ENCODE assay signal across 23 cellular contexts in genomic region chrX:153471663-153472280, GRCh38. TPM values are rescaled to one million over a fixed set of nuclear protein-coding genes. Genes with fewer than 3 reads are reported as not detected.
DNase-seq lines count a peak whose midpoint lies in the region; ATAC-seq, FAIRE-seq and TF ChIP-seq lines count a peak whose summit lies in the region.
"Had no signal": no experiment of that assay in that cellular context is flagged by ENCODE, and none has a peak within 500 bp of the region (broad histone marks: within the 10 kb centered on the region; RNA-seq: fewer than 3 reads in every experiment).

No MANE protein-coding gene starts in this region.

- no peaks in the 10 kb centered on the region for H3K27me3 Mint-ChIP-seq in CD4-positive, alpha-beta memory T cell
- no peaks in the 10 kb centered on the region for H3K27me3 Mint-ChIP-seq in osteocyte (ENCODE audit: unreplicated experiment)
- H3K27me3 Mint-ChIP-seq: naive thymus-derived CD8-positive, alpha-beta T cell had no signal

- BruUV-seq in K562 (replicated peaks; lab: Mats Ljungman, UMichigan), result no TSS peak
- no TSS peak for BruUV-seq in PC-9 (replicated peaks; lab: Mats Ljungman, UMichigan)

- H2AFZ ChIP-seq in K562 (ENCODE audit: low read depth, low read length) (0 out of 2 replicates have a peak overlapping the region, but pooled peaks have one; percentile 72), PC-9 (no peak overlapping the region)
- H2AFZ ChIP-seq: GM23338 had no signal

- H3K79me2 ChIP-seq in K562 (ENCODE audit: control insufficient read depth, insufficient read depth, low read length) (peaks cover 29% of the 10 kb centered on the region), PC-9 (ENCODE audit: low read depth) (0 out of 2 replicates have a peak, but pooled peaks cover 4% of the 10 kb centered on the region)

- H3K4me3 ChIP-seq in CD4-positive, alpha-beta memory T cell (ENCODE audit: low read length in 2 of 2), result no peak overlapping the region
- H3K4me3 ChIP-seq in HEK293 (ENCODE audit: low read depth, low read length), result no peak overlapping the region
- no peak overlapping the region for H3K4me3 ChIP-seq in K562
- H3K4me3 ChIP-seq in PC-9, result no peak overlapping the region
- H3K4me3 ChIP-seq: GM23338, suprapubic skin had no signal

- no peaks in the 10 kb centered on the region for H3K36me3 ChIP-seq in CD4-positive, alpha-beta memory T cell (ENCODE audit: insufficient read depth, low read length)
- H3K36me3 ChIP-seq in HEK293 (ENCODE audit: control insufficient read depth in 2 of 2, insufficient read depth in 1 of 2, low read length in 2 of 2), result peaks cover 0 to 18% of the 10 kb centered on the region in 2 experiments; a peak in 1 of 3 replicates
- H3K36me3 ChIP-seq in K562 (ENCODE audit: control insufficient read depth, insufficient read depth, low read length), result peaks cover 23% of the 10 kb centered on the region; the same call in 2 of the 3 replicates
- no peaks in the 10 kb centered on the region for H3K36me3 ChIP-seq in PC-9 (ENCODE audit: low read depth)
- H3K36me3 ChIP-seq: brain microvascular endothelial cell, suprapubic skin had no signal

- H3K4me1 ChIP-seq in CD4-positive, alpha-beta memory T cell (ENCODE audit: insufficient read depth, low read length), result peaks cover 31% of the 10 kb centered on the region
- H3K4me1 ChIP-seq in HEK293 (ENCODE audit: control insufficient read depth, insufficient read depth, low read length), result no peaks in the 10 kb centered on the region
- H3K4me1 ChIP-seq in K562 (replicated peaks in 1 of 2; ENCODE audit: control insufficient read depth in 2 of 2, insufficient read depth in 2 of 2, low read length in 2 of 2), result peaks cover 4 to 58% of the 10 kb centered on the region in 2 experiments; a peak in 4 of 5 replicates
- no peaks in the 10 kb centered on the region for H3K4me1 ChIP-seq in PC-9 (replicated peaks; ENCODE audit: insufficient read depth)

- no peaks in the 10 kb centered on the region for H3K9me1 ChIP-seq in K562 (ENCODE audit: control insufficient read depth, insufficient read depth, low read length)

- peak overlapping the region in 1 of 2 experiments; percentile 45; a peak in 1 of 4 replicates for H3K9ac ChIP-seq in K562 (ENCODE audit: insufficient read depth in 1 of 2, low read depth in 2 of 2, low read length in 2 of 2)

- CTCF ChIA-PET in CD4-positive, alpha-beta memory T cell (lab: Charles Lee; ENCODE audit: partially characterized antibody), result interaction anchor here (1.0 to 7.2 kb wide), 6 partner anchors 11 to 530 kb away, joined by 3 to 63 read pairs (median 6); no protein-coding TSS in a partner anchor
- CTCF ChIA-PET in HEK293 (lab: Yijun Ruan, JAX) (interaction anchor here (0.6 to 8.6 kb wide), 13 partner anchors 9 to 513 kb away, joined by 3 to 89 read pairs (median 6); partner anchors contain the start of gene BGN), K562 (lab: Yijun Ruan, JAX; ENCODE audit: low intra/inter-chr PET ratio) (interaction anchor here (0.9 to 1.7 kb wide), 2 partner anchors 35 to 513 kb away, joined by 6 to 9 read pairs; no protein-coding TSS in a partner anchor), PC-9 (lab: Charles Lee) (interaction anchor here (0.6 kb wide), 3 partner anchors 78 to 466 kb away, joined by 4 to 16 read pairs (median 4); no protein-coding TSS in a partner anchor)

- no peaks in the 10 kb centered on the region for H3K9me3 Mint-ChIP-seq in CD4-positive, alpha-beta memory T cell
- no peaks in the 10 kb centered on the region for H3K9me3 Mint-ChIP-seq in osteocyte (ENCODE audit: unreplicated experiment)
- H3K9me3 Mint-ChIP-seq: activated naive CD4-positive, alpha-beta T cell treated with anti-CD3 and anti-CD28 coated beads, Interleukin-2, amount 10 ng/mL, durations not matched to agents 7 days and 5 days; activated T-cell treated with anti-CD3 and anti-CD28 coated beads, Interleukin-2, amount 50 U/mL, for 4 hours; GM23338; T-helper 1 cell treated with Interleukin-12 subunit alpha and Interleukin-12 subunit beta and Interleukin-4 antibody, amounts not matched to agents 30 μg/mL and 1 μg/mL, for 36 hours had no signal

- peaks cover 6 to 24% (median 15%) of the 10 kb centered on the region in 4 donors for H3K4me1 Mint-ChIP-seq in CD4-positive, alpha-beta memory T cell
- peaks cover 46% of the 10 kb centered on the region for H3K4me1 Mint-ChIP-seq in osteocyte (ENCODE audit: unreplicated experiment)

- no peaks in the 10 kb centered on the region for H3K27me3 ChIP-seq in CD4-positive, alpha-beta memory T cell (ENCODE audit: insufficient read depth, low read length)
- no peaks in the 10 kb centered on the region for H3K27me3 ChIP-seq in K562 (ENCODE audit: control insufficient read depth in 2 of 2, insufficient read depth in 2 of 2, low read length in 2 of 2)
- H3K27me3 ChIP-seq in PC-9 (ENCODE audit: insufficient read depth, low read depth), result peaks cover 7% of the 10 kb centered on the region; the same call in 1 of the 2 replicates
- H3K27me3 ChIP-seq: brain microvascular endothelial cell, suprapubic skin had no signal

- peak overlapping the region in 5 of 7 donors; percentile 6 to 82 (median 54) for H3K27ac Mint-ChIP-seq in CD4-positive, alpha-beta memory T cell
- H3K27ac Mint-ChIP-seq in osteocyte (ENCODE audit: unreplicated experiment), result peak overlapping the region; percentile 82
- H3K27ac Mint-ChIP-seq: GM23338 had no signal

- no peak for TF ChIP-seq POLR2A in K562 (conservative IDR thresholded peaks at IDR 0.05)

- H3K4me3 Mint-ChIP-seq in CD4-positive, alpha-beta memory T cell, result peak overlapping the region in 4 of 8 donors; percentile 23 to 67 (median 52)
- H3K4me3 Mint-ChIP-seq in osteocyte (ENCODE audit: unreplicated experiment), result no peak overlapping the region

- in situ Hi-C loops in K562 (cut with MboI), result no loop called here

- TF ChIP-seq CTCF in HEK293 (tag by site-specific recombination; IDR thresholded peaks at IDR 0.05) (no peak), K562 (IDR thresholded peaks at IDR 0.05 in 2 of 3, conservative IDR thresholded peaks at IDR 0.05 in 1 of 3; ENCODE audit: insufficient read depth in 2 of 3, low read depth in 1 of 3, low read length in 3 of 3) (no peak), osteocyte (IDR thresholded peaks at IDR 0.05) (no peak), PC-9 (conservative IDR thresholded peaks at IDR 0.05) (no peak)

- 29% methylated on average over 6 of the region's 11 CpGs for WGBS in K562 (ENCODE audit: insufficient coverage, low coverage, missing lambda C conversion rate)

- H3K9me2 ChIP-seq in PC-9 (ENCODE audit: insufficient read depth), result no peaks in the 10 kb centered on the region

- H3K4me2 ChIP-seq in K562 (ENCODE audit: insufficient read depth, low read length) (no peak overlapping the region), PC-9 (no peak overlapping the region)
- H3K4me2 ChIP-seq: GM23338 had no signal

- H4K20me1 ChIP-seq in K562 (replicated peaks; ENCODE audit: control insufficient read depth, insufficient read depth, low read length), result no peaks in the 10 kb centered on the region
- H4K20me1 ChIP-seq in PC-9 (ENCODE audit: insufficient read depth), result no peaks in the 10 kb centered on the region

- POLR2A ChIA-PET in CD4-positive, alpha-beta memory T cell (lab: Charles Lee; ENCODE audit: partially characterized antibody), result interaction anchor here (2.1 kb wide), 1 partner anchor 530 kb away, joined by 9 read pairs; no protein-coding TSS in a partner anchor
- POLR2A ChIA-PET in HEK293 (lab: Yijun Ruan, JAX), result interaction anchor here (1.8 kb wide), 1 partner anchor 35 kb away, joined by 5 read pairs; no protein-coding TSS in a partner anchor
- POLR2A ChIA-PET in K562 (lab: Yijun Ruan, JAX), result no interaction called here
- POLR2A ChIA-PET in PC-9 (lab: Charles Lee; ENCODE audit: unreplicated experiment), result no interaction called here

- H3K9me3 ChIP-seq in CD4-positive, alpha-beta memory T cell (ENCODE audit: control insufficient read depth in 1 of 2, low read length in 2 of 2), result no peaks in the 10 kb centered on the region
- H3K9me3 ChIP-seq in HEK293 (ENCODE audit: control insufficient read depth, insufficient read depth, low read depth, low read length) (no peaks in the 10 kb centered on the region), K562 (replicated peaks; ENCODE audit: control insufficient read depth, insufficient read depth, low read depth, low read length) (no peaks in the 10 kb centered on the region), PC-9 (ENCODE audit: insufficient read depth, low read depth) (no peaks in the 10 kb centered on the region)
- H3K9me3 ChIP-seq: suprapubic skin had no signal

- FAIRE-seq in K562 (lab: Jason Lieb, UNC), result no peak
- FAIRE-seq: HTR-8/SVneo had no signal

- TF ChIP-seq RAD21 in K562 (CRISPR knock-in tag; conservative IDR thresholded peaks at IDR 0.05 in 1 of 2, IDR thresholded peaks at IDR 0.05 in 1 of 2), result no peak

- no peaks in the 10 kb centered on the region for H3F3A ChIP-seq in PC-9 (ENCODE audit: insufficient read depth, low read depth)

- DNase-seq in CD4-positive, alpha-beta memory T cell, result no peak
- no peak for DNase-seq in K562 (ENCODE audit: extremely low read depth in 1 of 4, low spot score in 3 of 4)
- no peak for DNase-seq in osteocyte (ENCODE audit: extremely low spot score, unreplicated experiment)
- DNase-seq in PC-9, result no peak
- DNase-seq: activated CD4-positive, alpha-beta T cell treated with anti-CD3 and anti-CD28 coated beads, Interleukin-2, amount 50 U/mL, for 4 hours; activated naive CD4-positive, alpha-beta T cell treated with anti-CD3 and anti-CD28 coated beads, Interleukin-2, amount 10 ng/mL, durations not matched to agents 7 days and 5 days; activated T-cell treated with anti-CD3 and anti-CD28 coated beads, Interleukin-2, amount 50 U/mL, for 4 hours; AML-193; brain microvascular endothelial cell; EL; NCI-H1105 treated with DMSO at 0.1 percent for 48 hours; NCI-H524; SIG-M5; stimulated activated CD4-positive, alpha-beta T cell treated with anti-CD3 and anti-CD28 coated beads, Interleukin-4, amount 100 ng/mL, for 4 hours had no signal

- intact Hi-C loops in CD4-positive, alpha-beta memory T cell (cut with micrococcal nuclease), result loop anchor here (1.0 kb wide), 1 partner anchor 36 kb away; no protein-coding TSS in a partner anchor
- intact Hi-C loops in K562 (cut with micrococcal nuclease) (loop anchor here (5.0 kb wide), 1 partner anchor 36 kb away; no protein-coding TSS in a partner anchor), PC-9 (cut with micrococcal nuclease; ENCODE audit: unreplicated experiment) (loop anchor here (2.0 kb wide), 1 partner anchor 35 kb away; no protein-coding TSS in a partner anchor)

- peaks cover 0 to 3% of the 10 kb centered on the region in 2 donors for H3K36me3 Mint-ChIP-seq in CD4-positive, alpha-beta memory T cell
- no peaks in the 10 kb centered on the region for H3K36me3 Mint-ChIP-seq in osteocyte (ENCODE audit: unreplicated experiment)
- H3K36me3 Mint-ChIP-seq: activated naive CD4-positive, alpha-beta T cell treated with anti-CD3 and anti-CD28 coated beads, Interleukin-2, amount 10 ng/mL, durations not matched to agents 7 days and 5 days had no signal

- TF ChIP-seq EP300 in K562 (IDR thresholded peaks at IDR 0.05; ENCODE audit: low read length), result no peak

- no peak for ATAC-seq in K562
- no peak for ATAC-seq in GM21367 (IDR thresholded peaks at IDR 0.05; ENCODE audit: unreplicated experiment)
- no peak for ATAC-seq in GM19035 (IDR thresholded peaks at IDR 0.05; ENCODE audit: unreplicated experiment)

- peak overlapping the region; percentile 59 for H3K27ac ChIP-seq in CD4-positive, alpha-beta memory T cell (ENCODE audit: low read depth, low read length)
- H3K27ac ChIP-seq in HEK293 (ENCODE audit: extremely low read depth, low read depth, low read length), result no peak overlapping the region
- no peak overlapping the region for H3K27ac ChIP-seq in K562 (ENCODE audit: extremely low read depth, low read depth, low read length)
- no peak overlapping the region for H3K27ac ChIP-seq in PC-9
- H3K27ac ChIP-seq: brain microvascular endothelial cell, suprapubic skin had no signal

RNA-seq across cellular contexts. Expression of gene HAUS7, which starts 1.4 kb away (rescaled TPM):
- 10 to 100 TPM; 29.8 to 33.8 TPM for total RNA-seq in CD4-positive, alpha-beta memory T cell
- polyA plus RNA-seq in CD4-positive, alpha-beta memory T cell, result 10 to 100 TPM; 29.7 to 33.8 TPM
- 44.0 and 101 TPM in 2 replicates for total RNA-seq in K562 (2011; cell fraction: chromatin; rRNA removed; ENCODE audit: low replicate concordance)
- 58.2 and 63.4 TPM in 2 replicates for total RNA-seq in K562 (2011; cell fraction: nucleolus; rRNA removed)
- 58.6 and 62.3 TPM in 2 replicates for total RNA-seq in K562 (2011; cell fraction: nucleoplasm; rRNA removed)
- total RNA-seq in K562 (2014; rRNA removed) (64.7 and 64.8 TPM in 2 replicates), K562 (2014; rRNA removed; fragmentation: Illumina TruSeq; extraction: Trizol) (38.5 and 48.6 TPM in 2 replicates), K562 (2015; rRNA removed; fragmentation: Illumina TruSeq; extraction: Trizol) (48.8 and 51.0 TPM in 2 replicates), K562 (2021) (94.0 and 94.9 TPM in 2 replicates), osteocyte (55.7 and 60.3 TPM in 2 replicates), PC-9 (2021) (29.3 and 33.4 TPM in 2 replicates)
- polyA plus RNA-seq in K562 (2011; rRNA removed) (38.0 and 44.3 TPM in 2 replicates), K562 (2014; fragmentation: Illumina TruSeq; extraction: Trizol) (49.7 and 56.9 TPM in 2 replicates), K562 (2014; fragmentation: Nextera tagmentation; extraction: Ambion mirVana) (10 to 100 TPM in 1 of 2 experiments, 1 to 10 TPM in 1; 10.0 to 26.1 TPM), K562 (2014; rRNA removed) (70.4 and 75.6 TPM in 2 replicates)
- 72.4 and 100 TPM in 2 replicates for polyA plus RNA-seq in K562 (2011; cell fraction: cytosol; rRNA removed)
- polyA plus RNA-seq in K562 (2011; cell fraction: nucleus; rRNA removed), result 177 and 204 TPM in 2 replicates
- polyA plus RNA-seq in K562 (2012), result 58.0 and 101 TPM in 2 replicates
- 31.5 and 39.4 TPM in 2 replicates for polyA minus RNA-seq in K562 (2011; rRNA and poly(A)+ RNA removed)
- 32.0 and 34.9 TPM in 2 replicates for polyA minus RNA-seq in K562 (2011; cell fraction: cytosol; rRNA and poly(A)+ RNA removed)
- polyA minus RNA-seq in K562 (2011; cell fraction: nucleus; rRNA and poly(A)+ RNA removed), result 41.2 and 50.9 TPM in 2 replicates

RNA-seq across cellular contexts. Expression of gene BGN, which starts 23.0 kb away (rescaled TPM):
- not detected for total RNA-seq in CD4-positive, alpha-beta memory T cell
- not detected for polyA plus RNA-seq in CD4-positive, alpha-beta memory T cell
- not detected in 2 replicates for total RNA-seq in K562 (2011; cell fraction: chromatin; rRNA removed; ENCODE audit: low replicate concordance)
- total RNA-seq in K562 (2011; cell fraction: nucleolus; rRNA removed), result not detected in 2 replicates
- not detected in 2 replicates for total RNA-seq in K562 (2011; cell fraction: nucleoplasm; rRNA removed)
- total RNA-seq in K562 (2014; rRNA removed) (not detected in 2 replicates), K562 (2014; rRNA removed; fragmentation: Illumina TruSeq; extraction: Trizol) (not detected in 2 replicates), K562 (2015; rRNA removed; fragmentation: Illumina TruSeq; extraction: Trizol) (not detected in 2 replicates), K562 (2021) (0.11 TPM in 2 replicates), osteocyte (1,581 and 1,633 TPM in 2 replicates), PC-9 (2021) (0.33 and 0.70 TPM in 2 replicates)
- polyA plus RNA-seq in K562 (2011; rRNA removed) (not detected in 2 replicates), K562 (2014; fragmentation: Illumina TruSeq; extraction: Trizol) (not detected in 2 replicates), K562 (2014; fragmentation: Nextera tagmentation; extraction: Ambion mirVana) (not detected), K562 (2014; rRNA removed) (not detected in 2 replicates)
- 0.04 and 0.06 TPM in 2 replicates for polyA plus RNA-seq in K562 (2011; cell fraction: cytosol; rRNA removed)
- polyA plus RNA-seq in K562 (2011; cell fraction: nucleus; rRNA removed), result not detected in 2 replicates
- polyA plus RNA-seq in K562 (2012), result not detected in 2 replicates
- polyA minus RNA-seq in K562 (2011; rRNA and poly(A)+ RNA removed), result not detected in 2 replicates
- not detected in 2 replicates for polyA minus RNA-seq in K562 (2011; cell fraction: cytosol; rRNA and poly(A)+ RNA removed)
- polyA minus RNA-seq in K562 (2011; cell fraction: nucleus; rRNA and poly(A)+ RNA removed), result not detected in 2 replicates
- total RNA-seq: naive thymus-derived CD8-positive, alpha-beta T cell had no signal
- polyA plus RNA-seq: naive thymus-derived CD8-positive, alpha-beta T cell had no signal

RNA-seq across cellular contexts. Expression of gene TREX2, which starts 25.9 kb away (rescaled TPM):
- 1 to 10 TPM; 4.0 to 4.5 TPM for total RNA-seq in CD4-positive, alpha-beta memory T cell
- polyA plus RNA-seq in CD4-positive, alpha-beta memory T cell, result under 1 TPM in 1 of 2 donors, not detected in 1; 0.63 TPM
- 1.8 and 5.1 TPM in 2 replicates for total RNA-seq in K562 (2011; cell fraction: chromatin; rRNA removed; ENCODE audit: low replicate concordance)
- 8.7 and 11.6 TPM in 2 replicates for total RNA-seq in K562 (2011; cell fraction: nucleolus; rRNA removed)
- 1.1 and 2.8 TPM in 2 replicates for total RNA-seq in K562 (2011; cell fraction: nucleoplasm; rRNA removed)
- total RNA-seq in K562 (2014; rRNA removed), result 1.5 and 3.0 TPM in 2 replicates
- 0.11 and 0.13 TPM in 2 replicates for total RNA-seq in K562 (2014; rRNA removed; fragmentation: Illumina TruSeq; extraction: Trizol)
- total RNA-seq in K562 (2015; rRNA removed; fragmentation: Illumina TruSeq; extraction: Trizol), result 0.33 and 0.49 TPM in 2 replicates
- total RNA-seq in K562 (2021), result 0.51 and 0.82 TPM in 2 replicates
- 0.07 and 0.22 TPM in 2 replicates for polyA plus RNA-seq in K562 (2011; rRNA removed)
- polyA plus RNA-seq in K562 (2011; cell fraction: cytosol; rRNA removed), result 0.21 and 1.0 TPM in 2 replicates
- 1.9 and 3.9 TPM in 2 replicates for polyA plus RNA-seq in K562 (2011; cell fraction: nucleus; rRNA removed)
- polyA plus RNA-seq in K562 (2012), result 0.30 and 0.60 TPM in 2 replicates
- polyA plus RNA-seq in K562 (2014; fragmentation: Illumina TruSeq; extraction: Trizol), result 0.10 and 0.21 TPM in 2 replicates
- not detected for polyA plus RNA-seq in K562 (2014; fragmentation: Nextera tagmentation; extraction: Ambion mirVana)
- polyA plus RNA-seq in K562 (2014; rRNA removed), result 0.70 and 0.82 TPM in 2 replicates
- polyA minus RNA-seq in K562 (2011; rRNA and poly(A)+ RNA removed), result 0.11 TPM in 1 of 2 replicates, not detected in the other
- 1.4 TPM in 1 of 2 replicates, not detected in the other for polyA minus RNA-seq in K562 (2011; cell fraction: cytosol; rRNA and poly(A)+ RNA removed)
- 2.6 and 5.4 TPM in 2 replicates for polyA minus RNA-seq in K562 (2011; cell fraction: nucleus; rRNA and poly(A)+ RNA removed)
- 2.5 TPM in 2 replicates for total RNA-seq in osteocyte
- total RNA-seq in PC-9 (2021), result 2.0 and 2.3 TPM in 2 replicates

RNA-seq across cellular contexts. Expression of gene ATP2B3, which starts 45.7 kb away (rescaled TPM):
- not detected for total RNA-seq in CD4-positive, alpha-beta memory T cell
- polyA plus RNA-seq in CD4-positive, alpha-beta memory T cell, result under 1 TPM in 1 of 2 donors, not detected in 1; 0.09 TPM
- total RNA-seq in K562 (2011; cell fraction: chromatin; rRNA removed; ENCODE audit: low replicate concordance), result not detected in 2 replicates
- not detected in 2 replicates for total RNA-seq in K562 (2011; cell fraction: nucleolus; rRNA removed)
- not detected in 2 replicates for total RNA-seq in K562 (2011; cell fraction: nucleoplasm; rRNA removed)
- total RNA-seq in K562 (2014; rRNA removed) (not detected in 2 replicates), K562 (2014; rRNA removed; fragmentation: Illumina TruSeq; extraction: Trizol) (not detected in 2 replicates), K562 (2015; rRNA removed; fragmentation: Illumina TruSeq; extraction: Trizol) (not detected in 2 replicates), K562 (2021) (not detected in 2 replicates), osteocyte (0.21 and 0.39 TPM in 2 replicates), PC-9 (2021) (not detected in 2 replicates)
- polyA plus RNA-seq in K562 (2011; rRNA removed) (0.04 TPM in 1 of 2 replicates, not detected in the other), K562 (2014; fragmentation: Illumina TruSeq; extraction: Trizol) (not detected in 2 replicates), K562 (2014; fragmentation: Nextera tagmentation; extraction: Ambion mirVana) (under 1 TPM in 1 of 2 experiments, not detected in 1; 0.04 TPM), K562 (2014; rRNA removed) (0.04 TPM in 1 of 2 replicates, not detected in the other)
- 0.03 and 0.07 TPM in 2 replicates for polyA plus RNA-seq in K562 (2011; cell fraction: cytosol; rRNA removed)
- polyA plus RNA-seq in K562 (2011; cell fraction: nucleus; rRNA removed), result 0.04 and 0.06 TPM in 2 replicates
- polyA plus RNA-seq in K562 (2012), result 0.01 and 0.07 TPM in 2 replicates
- polyA minus RNA-seq in K562 (2011; rRNA and poly(A)+ RNA removed), result not detected in 2 replicates
- polyA minus RNA-seq in K562 (2011; cell fraction: cytosol; rRNA and poly(A)+ RNA removed), result not detected in 2 replicates
- not detected in 2 replicates for polyA minus RNA-seq in K562 (2011; cell fraction: nucleus; rRNA and poly(A)+ RNA removed)
- total RNA-seq: kidney epithelial cell; naive thymus-derived CD8-positive, alpha-beta T cell; suprapubic skin had no signal
- polyA plus RNA-seq: GM23338; naive thymus-derived CD8-positive, alpha-beta T cell had no signal

Comparison
In these comparisons a context has a peak if more than half of its experiments do, and no peak if none do; other contexts are left out.
1. RNA of gene BGN, which starts 23.0 kb away (total RNA-seq): 1,581 to 1,633 TPM in osteocyte; 0.33 to 0.70 TPM in PC-9, not detected in CD4-positive, alpha-beta memory T cell and 0.11 TPM in K562; every median in the first group is over 100 times any median in the second.
2. POLR2A ChIA-PET loops: an anchor here in CD4-positive, alpha-beta memory T cell (2.1 kb wide) and HEK293 (1.8 kb wide); none called in K562 and PC-9.